ENCODE assay signal across 1 cellular context in the genomic region with DNA sequence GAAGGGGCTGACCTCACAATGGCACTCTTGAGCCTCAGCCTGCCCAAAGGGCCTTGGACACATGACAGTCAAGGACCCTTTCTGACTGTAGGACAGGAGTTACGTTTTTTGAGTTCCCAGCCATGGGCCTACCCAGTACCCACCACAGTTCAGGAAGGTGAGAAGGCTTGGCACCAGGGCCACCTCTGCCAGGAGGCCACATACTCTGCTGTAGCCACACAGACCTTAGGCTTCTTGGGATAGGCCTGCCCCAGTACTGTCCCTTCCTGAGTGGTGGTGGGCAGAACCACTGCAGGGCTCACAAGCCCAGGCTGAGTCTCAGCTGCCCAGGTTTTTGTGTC.
TF ChIP-seq lines count a peak whose summit lies in the region.

No MANE protein-coding gene starts in this region.

TF ChIP-seq in IMR-90, 13 proteins besides CTCF, POLR2A, EP300 and RAD21 (continued from another document):
- TF ChIP-seq, protein P1, sequence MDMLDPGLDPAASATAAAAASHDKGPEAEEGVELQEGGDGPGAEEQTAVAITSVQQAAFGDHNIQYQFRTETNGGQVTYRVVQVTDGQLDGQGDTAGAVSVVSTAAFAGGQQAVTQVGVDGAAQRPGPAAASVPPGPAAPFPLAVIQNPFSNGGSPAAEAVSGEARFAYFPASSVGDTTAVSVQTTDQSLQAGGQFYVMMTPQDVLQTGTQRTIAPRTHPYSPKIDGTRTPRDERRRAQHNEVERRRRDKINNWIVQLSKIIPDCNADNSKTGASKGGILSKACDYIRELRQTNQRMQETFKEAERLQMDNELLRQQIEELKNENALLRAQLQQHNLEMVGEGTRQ (IDR thresholded peaks at IDR 0.05; ENCODE audit: low read depth, low read length), result no peak
- TF ChIP-seq RFX5 (IDR thresholded peaks at IDR 0.05; ENCODE audit: low read depth, low read length), result no peak
- no peak for TF ChIP-seq FOS (IDR thresholded peaks at IDR 0.05; ENCODE audit: low read depth, low read length)
- TF ChIP-seq SMC3 (IDR thresholded peaks at IDR 0.05; ENCODE audit: low read depth, low read length), result no peak
- TF ChIP-seq MAZ (IDR thresholded peaks at IDR 0.05; ENCODE audit: borderline replicate concordance, low read depth, low read length), result no peak
- no peak for TF ChIP-seq BHLHE40 (IDR thresholded peaks at IDR 0.05; ENCODE audit: low read depth, low read length)
